ENCODE assay signal across 11 cellular contexts in the genomic region with DNA sequence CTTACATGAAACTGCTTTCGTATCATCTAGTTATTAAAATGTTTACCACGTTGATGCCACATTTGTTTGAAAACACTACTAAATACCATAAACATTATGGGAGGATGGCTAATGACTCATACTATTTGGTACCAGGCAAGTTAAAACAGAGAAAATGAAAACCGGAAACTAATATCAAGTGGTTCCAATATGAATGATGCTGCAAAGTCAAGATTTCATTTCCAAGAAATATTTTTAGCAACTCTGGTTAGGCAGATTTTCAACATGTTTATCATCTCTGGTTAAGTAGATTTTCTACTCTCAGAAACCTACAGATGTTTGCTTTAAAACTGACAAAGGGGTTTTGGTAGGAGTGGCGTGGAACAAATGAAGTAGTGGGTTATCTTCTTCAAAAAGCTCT. TPM values are rescaled to one million over a fixed set of nuclear protein-coding genes. Genes with fewer than 3 reads are reported as not detected.
DNase-seq lines count a peak whose midpoint lies in the region; ATAC-seq, FAIRE-seq and TF ChIP-seq lines count a peak whose summit lies in the region.
"Had no signal": no experiment of that assay in that cellular context is flagged by ENCODE, and none has a peak within 500 bp of the region (broad histone marks: within the 10 kb centered on the region; RNA-seq: fewer than 3 reads in every experiment).

No MANE protein-coding gene starts in this region.

- H3K9me3 ChIP-seq in endothelial cell of umbilical vein (replicated peaks; ENCODE audit: control insufficient read depth, insufficient read depth, low read length) (no peaks in the 10 kb centered on the region), Peyer's patch (no peaks in the 10 kb centered on the region)

- no peak for FAIRE-seq in endothelial cell of umbilical vein (lab: Jason Lieb, UNC)

- TF ChIP-seq POLR2A in endothelial cell of umbilical vein (IDR thresholded peaks at IDR 0.05; ENCODE audit: low read depth, low read length): no peak
- TF ChIP-seq POLR2A in Peyer's patch (IDR thresholded peaks at IDR 0.05): no peak

- no TSS peak for BruUV-seq in endothelial cell of umbilical vein (replicated peaks; lab: Mats Ljungman, UMichigan)

- intact Hi-C loops in endothelial cell of umbilical vein (cut with micrococcal nuclease) (no loop called here), posterior vena cava (cut with DNase I) (no loop called here)

- H3K4me3 ChIP-seq in KMS-11 (IDR thresholded peaks at IDR 0.05; ENCODE audit: insufficient read depth, low read depth, low read length) (no peak overlapping the region), endothelial cell of umbilical vein (replicated peaks in 1 of 3; ENCODE audit: insufficient read depth in 1 of 3, low read depth in 1 of 3, low read length in 3 of 3) (no peak overlapping the region), Peyer's patch (no peak overlapping the region)
- H3K4me3 ChIP-seq: BLaER1 had no signal

- H3K4me1 ChIP-seq in KMS-11 (ENCODE audit: low read depth, poor library complexity, severe bottlenecking) (peaks cover 32% of the 10 kb centered on the region), endothelial cell of umbilical vein (ENCODE audit: control insufficient read depth, extremely low read depth, insufficient read depth, low read length) (peaks cover 4% of the 10 kb centered on the region), Peyer's patch (peaks cover 0 to 9% (median 0%) of the 10 kb centered on the region in 4 donors)

- H2AFZ ChIP-seq in KMS-11 (ENCODE audit: low read depth) (no peak overlapping the region), endothelial cell of umbilical vein (ENCODE audit: low read depth, low read length) (no peak overlapping the region)

- no peaks in the 10 kb centered on the region for H3K9me1 ChIP-seq in endothelial cell of umbilical vein (replicated peaks; ENCODE audit: control insufficient read depth, extremely low read depth, insufficient read depth, low read length)

- H4K20me1 ChIP-seq in KMS-11 (ENCODE audit: insufficient read depth): no peaks in the 10 kb centered on the region
- no peaks in the 10 kb centered on the region for H4K20me1 ChIP-seq in endothelial cell of umbilical vein (replicated peaks; ENCODE audit: control insufficient read depth, extremely low read depth, insufficient read depth, low read length)

- CTCF ChIA-PET in endothelial cell of umbilical vein (lab: Charles Lee): interaction anchor here (1.4 kb wide), 1 partner anchor 63 kb away, joined by 5 read pairs; no protein-coding TSS in a partner anchor

- H3K27me3 ChIP-seq in KMS-11 (ENCODE audit: insufficient read depth, low read depth): no peaks in the 10 kb centered on the region
- H3K27me3 ChIP-seq in endothelial cell of umbilical vein (ENCODE audit: control insufficient read depth in 2 of 2, insufficient read depth in 2 of 2, low read length in 2 of 2): no peaks in the 10 kb centered on the region
- H3K27me3 ChIP-seq in Peyer's patch: no peaks in the 10 kb centered on the region

- H3K27ac ChIP-seq in KMS-11 (peak overlapping the region; percentile 72), endothelial cell of umbilical vein (ENCODE audit: insufficient read depth, low read depth, low read length) (no peak overlapping the region), Peyer's patch (peak overlapping the region in 2 of 4 donors; percentile 32 to 48)
- H3K27ac ChIP-seq: BLaER1 had no signal

- dilution Hi-C loops in endothelial cell of umbilical vein (cut with MboI; ENCODE audit: extremely low pct_ligation_motif_present, low sequenced_read_pairs): no loop called here

- no peak for TF ChIP-seq CTCF in GM20000 (IDR thresholded peaks at IDR 0.05; ENCODE audit: extremely low read depth, missing control alignments)
- TF ChIP-seq CTCF in KMS-11 (conservative IDR thresholded peaks at IDR 0.05; ENCODE audit: low read depth, low read length): no peak
- no peak for TF ChIP-seq CTCF in endothelial cell of umbilical vein (IDR thresholded peaks at IDR 0.05; ENCODE audit: extremely low read depth in 1 of 2, insufficient read depth in 1 of 2, low read depth in 1 of 2, low read length in 2 of 2)
- no peak for TF ChIP-seq CTCF in Peyer's patch (IDR thresholded peaks at IDR 0.05)

- POLR2A ChIA-PET in endothelial cell of umbilical vein (lab: Charles Lee): no interaction called here

- H3K9ac ChIP-seq in KMS-11 (no peak overlapping the region), endothelial cell of umbilical vein (replicated peaks; ENCODE audit: extremely low read depth, insufficient read depth, low read length) (no peak overlapping the region)
- H3K9ac ChIP-seq: BLaER1 had no signal

- no peaks in the 10 kb centered on the region for H3K36me3 ChIP-seq in KMS-11 (ENCODE audit: insufficient read depth)
- no peaks in the 10 kb centered on the region for H3K36me3 ChIP-seq in endothelial cell of umbilical vein (ENCODE audit: control insufficient read depth in 2 of 2, extremely low read depth in 1 of 2, insufficient read depth in 2 of 2, low read length in 2 of 2)
- peaks cover 0 to 6% (median 0%) of the 10 kb centered on the region in 3 donors for H3K36me3 ChIP-seq in Peyer's patch

- ATAC-seq in HG03460 (IDR thresholded peaks at IDR 0.05; ENCODE audit: unreplicated experiment): no peak

- peak; percentile 40 for DNase-seq in AG08396 (ENCODE audit: low spot score)
- DNase-seq in GM20000 (ENCODE audit: low spot score): peak; percentile 22
- no peak for DNase-seq in endothelial cell of umbilical vein (ENCODE audit: low read depth, low spot score)
- DNase-seq in posterior vena cava (ENCODE audit: low spot score): no peak
- no peak for DNase-seq in DMS153 (lab: John Stamatoyannopoulos, UW)
- no peak for DNase-seq in Peyer's patch
- DNase-seq: anterior cingulate cortex, H7 had no signal

- no peaks in the 10 kb centered on the region for H3K79me2 ChIP-seq in KMS-11 (ENCODE audit: insufficient read depth, low read depth)
- H3K79me2 ChIP-seq in endothelial cell of umbilical vein (ENCODE audit: control insufficient read depth, insufficient read depth, low read length): peaks cover under 1% of the 10 kb centered on the region

- H3K4me2 ChIP-seq in KMS-11: peak overlapping the region; percentile 19
- H3K4me2 ChIP-seq in endothelial cell of umbilical vein (ENCODE audit: insufficient read depth, low read length): no peak overlapping the region
- H3K4me2 ChIP-seq: BLaER1 had no signal

TF ChIP-seq in endothelial cell of umbilical vein, 7 proteins besides CTCF, POLR2A, EP300 and RAD21:
- TF ChIP-seq FOS (IDR thresholded peaks at IDR 0.05; ENCODE audit: borderline replicate concordance, insufficient read depth, low read length): peak; percentile 20
- no peak for TF ChIP-seq EZH2 (IDR thresholded peaks at IDR 0.05; ENCODE audit: borderline replicate concordance, low read depth, low read length, severe bottlenecking)
TF ChIP-seq in endothelial cell of umbilical vein: peak in this region for 1.

RNA-seq across cellular contexts. Expression of a gene that starts 4.9 kb away (rescaled TPM):
- total RNA-seq in endothelial cell of umbilical vein: 342 and 393 TPM in 2 replicates
- 599 and 624 TPM in 2 replicates for polyA plus RNA-seq in endothelial cell of umbilical vein
- 391 and 418 TPM in 2 replicates for polyA plus RNA-seq in endothelial cell of umbilical vein (2011; cell fraction: cytosol; rRNA removed)
- 160 and 208 TPM in 2 replicates for polyA plus RNA-seq in endothelial cell of umbilical vein (2011; cell fraction: nucleus; rRNA removed)
- 318 and 326 TPM in 2 replicates for polyA plus RNA-seq in endothelial cell of umbilical vein (2012)
- 963 and 1,052 TPM in 2 replicates for polyA minus RNA-seq in endothelial cell of umbilical vein
- 0.51 TPM for polyA minus RNA-seq in endothelial cell of umbilical vein (2011; cell fraction: cytosol; rRNA and poly(A)+ RNA removed)
- 189 and 305 TPM in 2 replicates for polyA minus RNA-seq in endothelial cell of umbilical vein (2011; cell fraction: nucleus; rRNA and poly(A)+ RNA removed)
- 10 to 100 TPM; 13.9 to 19.9 TPM for total RNA-seq in posterior vena cava
- total RNA-seq in Peyer's patch: 10 to 100 TPM in 2 of 4 donors, 1 to 10 TPM in 2; 5.0 to 11.4 (median 8.5) TPM

Comparison
In these comparisons a context has a peak if more than half of its experiments do, and no peak if none do; other contexts are left out.
1. DNase-seq: peak in AG08396 (single experiment) and GM20000 (single experiment); none in endothelial cell of umbilical vein (single experiment), posterior vena cava (single experiment), DMS153 (single experiment) and Peyer's patch (0 of 3).
2. RNA of a gene that starts 4.9 kb away (total RNA-seq): 342 to 393 TPM in endothelial cell of umbilical vein; 13.9 to 19.9 TPM in posterior vena cava and 5.0 to 11.4 TPM in Peyer's patch; every median in the first group is over 10 times any median in the second.